Comparison of ENCODE assay signal across 9 cellular contexts in genomic region chr9:126773004-126773607, GRCh38. TPM values are rescaled to one million over a fixed set of nuclear protein-coding genes. Genes with fewer than 3 reads are reported as not detected.
DNase-seq lines count a peak whose midpoint lies in the region; ATAC-seq and TF ChIP-seq lines count a peak whose summit lies in the region.
"Had no signal": no experiment of that assay in that cellular context is flagged by ENCODE, and none has a peak within 500 bp of the region (broad histone marks: within the 10 kb centered on the region; RNA-seq: fewer than 3 reads in every experiment).

No MANE protein-coding gene starts in this region.

- H3K79me2 ChIP-seq in SK-N-SH (ENCODE audit: insufficient read depth), result no peaks in the 10 kb centered on the region

- no peak for ATAC-seq in heart right ventricle
- no peak for ATAC-seq in HG02981 (IDR thresholded peaks at IDR 0.05; ENCODE audit: unreplicated experiment)

- no peak overlapping the region for H3K9ac ChIP-seq in SK-N-SH

- no peaks in the 10 kb centered on the region for H4K20me1 ChIP-seq in SK-N-SH (ENCODE audit: insufficient read depth)

- TF ChIP-seq CTCF in AG04450 (IDR thresholded peaks at IDR 0.05; ENCODE audit: low read depth, low read length), result peak; percentile 65
- peak; percentile 47 for TF ChIP-seq CTCF in GM12873 (IDR thresholded peaks at IDR 0.05; ENCODE audit: insufficient read depth, low read depth, low read length, missing control alignments)
- peak; percentile 44 for TF ChIP-seq CTCF in SK-N-SH (IDR thresholded peaks at IDR 0.05)
- peak in 8 of 9 donors; percentile 13 to 49 (median 43) for TF ChIP-seq CTCF in heart right ventricle (IDR thresholded peaks at IDR 0.05)

- no peaks in the 10 kb centered on the region for H3K9me2 ChIP-seq in SK-N-SH

- POLR2A ChIA-PET in AG04450 (lab: Yijun Ruan, JAX) (interaction anchor here (0.6 kb wide), 1 partner anchor 77 kb away, joined by 4 read pairs; no protein-coding TSS in a partner anchor), SK-N-SH (lab: Yijun Ruan, JAX) (no interaction called here)

- TF ChIP-seq EP300 in SK-N-SH (IDR thresholded peaks at IDR 0.05; ENCODE audit: borderline replicate concordance in 1 of 2, low read depth in 1 of 2, low read length in 1 of 2), result no peak

- no peak overlapping the region for H3K27ac ChIP-seq in AG04450 (ENCODE audit: low read depth, low read length)
- H3K27ac ChIP-seq in SK-N-SH (ENCODE audit: low read depth in 2 of 2, low read length in 1 of 2), result no peak overlapping the region
- H3K27ac ChIP-seq in heart right ventricle, result no peak overlapping the region

- H3K9me3 ChIP-seq in AG04450 (ENCODE audit: control insufficient read depth, insufficient read depth, low read length), result peaks cover 8% of the 10 kb centered on the region
- no peaks in the 10 kb centered on the region for H3K9me3 ChIP-seq in SK-N-SH
- peaks cover 0 to 8% (median 3%) of the 10 kb centered on the region in 11 donors for H3K9me3 ChIP-seq in heart right ventricle

- H2AFZ ChIP-seq in SK-N-SH (ENCODE audit: low read depth), result no peak overlapping the region

- intact Hi-C loops in heart right ventricle (cut with DNase I), result no loop called here

- CTCF ChIA-PET in AG04450 (lab: Charles Lee), result interaction anchor here (0.5 to 1.0 kb wide), 8 partner anchors 8 to 1359 kb away, joined by 3 to 6 read pairs (median 3); no protein-coding TSS in a partner anchor
- CTCF ChIA-PET in SK-N-SH (lab: Yijun Ruan, JAX), result interaction anchor here (0.6 to 17.1 kb wide), 6 partner anchors 9 to 156 kb away, joined by 3 to 502 read pairs (median 6); no protein-coding TSS in a partner anchor

- TF ChIP-seq RAD21 in SK-N-SH (IDR thresholded peaks at IDR 0.05; ENCODE audit: low read length), result peak; percentile 37

- no peak for DNase-seq in AG04450 (ENCODE audit: low read depth, low spot score)
- peak; percentile 52 for DNase-seq in SK-N-SH
- DNase-seq in heart right ventricle, result no peak
- no peak for DNase-seq in 8988T
- DNase-seq in G401 (ENCODE audit: low spot score), result no peak
- DNase-seq in cerebellum (ENCODE audit: low spot score), result no peak
- DNase-seq: NCI-H187 treated with DMSO at 0.1 percent for 48 hours had no signal

- H3F3A ChIP-seq in SK-N-SH (replicated peaks; ENCODE audit: insufficient read depth), result peaks cover 2% of the 10 kb centered on the region

- H3K4me1 ChIP-seq in SK-N-SH (ENCODE audit: control insufficient read depth in 1 of 2, insufficient read depth in 2 of 2, low read depth in 1 of 2, low read length in 1 of 2) (no peaks in the 10 kb centered on the region), heart right ventricle (no peaks in the 10 kb centered on the region)

- in situ Hi-C loops in G401 (cut with HindIII; ENCODE audit: low sequenced_read_pairs), result no loop called here

- H3K4me2 ChIP-seq in SK-N-SH, result no peak overlapping the region

- 70% methylated on average over 13 of the region's 14 CpGs for WGBS in SK-N-SH (ENCODE audit: low lambda C conversion rate)
- 55% methylated on average over 14 of the region's 14 CpGs for WGBS in heart right ventricle, 2 donors

- H3K4me3 ChIP-seq in AG04450 (ENCODE audit: low read depth, low read length), result no peak overlapping the region
- no peak overlapping the region for H3K4me3 ChIP-seq in SK-N-SH (ENCODE audit: low read depth in 2 of 2, low read length in 1 of 2)
- no peak overlapping the region for H3K4me3 ChIP-seq in heart right ventricle

- peaks cover 10% of the 10 kb centered on the region for H3K27me3 ChIP-seq in AG04450 (ENCODE audit: control insufficient read depth, insufficient read depth, low read length)
- no peaks in the 10 kb centered on the region for H3K27me3 ChIP-seq in SK-N-SH (ENCODE audit: insufficient read depth)
- peaks cover 0 to 48% (median 19%) of the 10 kb centered on the region in 7 donors for H3K27me3 ChIP-seq in heart right ventricle

- H3K36me3 ChIP-seq in SK-N-SH (replicated peaks in 1 of 2; ENCODE audit: control insufficient read depth in 1 of 2, insufficient read depth in 2 of 2, low read length in 1 of 2) (no peaks in the 10 kb centered on the region), heart right ventricle (no peaks in the 10 kb centered on the region)

TF ChIP-seq in SK-N-SH, 30 proteins besides CTCF, POLR2A, EP300 and RAD21:
- TF ChIP-seq USF1 (IDR thresholded peaks at IDR 0.05; ENCODE audit: borderline replicate concordance, low read depth), result no peak

RNA-seq across cellular contexts. Expression of gene ZBTB43, which starts 31.7 kb away (rescaled TPM):
- polyA plus RNA-seq in AG04450 (2011; rRNA removed) (11.7 and 12.3 TPM in 2 replicates), SK-N-SH (2012; rRNA removed) (3.5 and 4.6 TPM in 2 replicates), heart right ventricle (10 to 100 TPM in 1 of 2 donors, 1 to 10 TPM in 1; 7.6 to 13.5 TPM)
- polyA minus RNA-seq in AG04450 (2011; rRNA and poly(A)+ RNA removed), result 10.2 and 11.5 TPM in 2 replicates
- polyA plus RNA-seq in SK-N-SH (2012; cell fraction: cytosol; rRNA removed), result 3.5 and 3.7 TPM in 2 replicates
- polyA plus RNA-seq in SK-N-SH (2012; cell fraction: nucleus; rRNA removed), result 4.4 and 8.0 TPM in 2 replicates
- total RNA-seq in heart right ventricle (10 to 100 TPM; 32.8 to 58.4 (median 44.7) TPM), cerebellum (15.1 TPM)
- total RNA-seq in G401 (2014; rRNA removed; shearing (Covaris generic)), result 3.5 and 4.3 TPM in 2 replicates
